Comparison of ENCODE assay signal across 8 cellular contexts in the genomic region with DNA sequence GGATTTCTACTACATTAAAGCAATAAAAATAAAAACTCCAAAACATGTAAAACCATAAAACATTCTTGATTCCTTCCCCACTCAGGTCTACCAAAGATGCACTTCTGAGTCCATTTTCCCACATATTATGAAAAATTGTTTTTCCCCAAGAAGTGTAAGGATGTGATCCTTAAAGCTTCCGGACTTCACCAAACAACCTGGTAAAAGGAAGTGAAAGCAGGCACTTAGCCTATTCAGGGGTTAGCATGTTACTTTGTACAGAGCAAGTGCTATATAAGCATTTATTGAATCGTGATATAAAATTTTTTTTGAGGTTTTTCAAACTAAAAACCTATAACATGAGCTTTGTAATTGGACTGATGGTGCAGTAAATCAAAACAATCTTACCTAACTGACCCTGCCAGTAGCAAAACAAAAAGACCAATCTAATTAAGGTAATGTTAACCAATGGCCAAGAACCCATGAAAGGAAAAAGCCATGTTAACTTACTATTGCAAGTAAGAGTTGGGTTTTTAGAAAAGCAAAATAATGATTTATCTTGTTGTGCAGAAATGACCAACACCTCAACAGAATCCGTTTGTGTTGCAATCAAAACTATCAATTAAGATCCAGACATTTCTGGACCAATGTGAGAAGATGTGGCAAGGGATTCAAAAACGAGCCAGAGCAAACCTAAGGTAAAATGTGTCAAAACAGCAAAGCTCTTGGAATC. TPM values are rescaled to one million over a fixed set of nuclear protein-coding genes. Genes with fewer than 3 reads are reported as not detected.
DNase-seq lines count a peak whose midpoint lies in the region; ATAC-seq and TF ChIP-seq lines count a peak whose summit lies in the region.

No MANE protein-coding gene starts in this region.

- H3K27me3 Mint-ChIP-seq in activated naive CD4-positive, alpha-beta T cell treated with anti-CD3 and anti-CD28 coated beads, Interleukin-2, amount 10 ng/mL, durations not matched to agents 7 days and 5 days: no peaks in the 10 kb centered on the region
- no peaks in the 10 kb centered on the region for H3K27me3 Mint-ChIP-seq in activated naive CD8-positive, alpha-beta T cell treated with anti-CD3 and anti-CD28 coated beads, Interleukin-2, amount 50 U/mL, for 24 hours
- H3K27me3 Mint-ChIP-seq in type B pancreatic cell: no peaks in the 10 kb centered on the region

- no peak for DNase-seq in activated naive CD4-positive, alpha-beta T cell treated with anti-CD3 and anti-CD28 coated beads, Interleukin-2, amount 10 ng/mL, durations not matched to agents 7 days and 5 days
- DNase-seq in activated naive CD4-positive, alpha-beta T cell (lab: John Stamatoyannopoulos, UW): no peak
- DNase-seq in activated naive CD8-positive, alpha-beta T cell treated with anti-CD3 and anti-CD28 coated beads, Interleukin-2, amount 50 U/mL, for 24 hours: no peak
- DNase-seq in type B pancreatic cell (ENCODE audit: extremely low spot score, unreplicated experiment) (no peak), sciatic nerve (ENCODE audit: low spot score) (no peak), cerebellum (ENCODE audit: low spot score) (no peak)

- H3K4me1 Mint-ChIP-seq in activated naive CD4-positive, alpha-beta T cell treated with anti-CD3 and anti-CD28 coated beads, Interleukin-2, amount 10 ng/mL, durations not matched to agents 7 days and 5 days: peaks cover 57% of the 10 kb centered on the region
- peaks cover 71% of the 10 kb centered on the region for H3K4me1 Mint-ChIP-seq in activated naive CD8-positive, alpha-beta T cell treated with anti-CD3 and anti-CD28 coated beads, Interleukin-2, amount 50 U/mL, for 24 hours
- H3K4me1 Mint-ChIP-seq in type B pancreatic cell (ENCODE audit: unreplicated experiment): peaks cover 45% of the 10 kb centered on the region

- TF ChIP-seq CTCF in liver (IDR thresholded peaks at IDR 0.05; ENCODE audit: low read depth, low read length, missing input control): no peak
- no peak for TF ChIP-seq CTCF in type B pancreatic cell (conservative IDR thresholded peaks at IDR 0.05)

- ATAC-seq in activated naive CD8-positive, alpha-beta T cell treated with anti-CD3 and anti-CD28 coated beads, Interleukin-2, amount 50 U/mL, for 24 hours: no peak
- no peak for ATAC-seq in sciatic nerve
- no peak for ATAC-seq in HG03565 (IDR thresholded peaks at IDR 0.05; ENCODE audit: unreplicated experiment)

- no peaks in the 10 kb centered on the region for H3K36me3 ChIP-seq in liver (ENCODE audit: control insufficient read depth in 4 of 4, insufficient read depth in 3 of 4, low read depth in 1 of 4, low read length in 3 of 4)

- no peaks in the 10 kb centered on the region for H3K9me3 ChIP-seq in liver (ENCODE audit: control insufficient read depth in 4 of 4, low read length in 3 of 4)

- TF ChIP-seq RAD21 in liver (IDR thresholded peaks at IDR 0.05): no peak

- peak overlapping the region in 1 of 2 donors; percentile 93 for H3K27ac ChIP-seq in liver (ENCODE audit: low read depth in 1 of 2, low read length in 2 of 2)

- peak overlapping the region; percentile 99 for H3K4me3 Mint-ChIP-seq in activated naive CD4-positive, alpha-beta T cell treated with anti-CD3 and anti-CD28 coated beads, Interleukin-2, amount 10 ng/mL, durations not matched to agents 7 days and 5 days
- peak overlapping the region; percentile 92 for H3K4me3 Mint-ChIP-seq in activated naive CD8-positive, alpha-beta T cell treated with anti-CD3 and anti-CD28 coated beads, Interleukin-2, amount 50 U/mL, for 24 hours
- peak overlapping the region; percentile 98 for H3K4me3 Mint-ChIP-seq in type B pancreatic cell

- H3K4me1 ChIP-seq in liver (ENCODE audit: control insufficient read depth in 4 of 4, insufficient read depth in 4 of 4, low read length in 3 of 4): peaks cover 13 to 50% (median 30%) of the 10 kb centered on the region in 4 donors

- CTCF ChIA-PET in activated naive CD4-positive, alpha-beta T cell treated with anti-CD3 and anti-CD28 coated beads, Interleukin-2, amount 10 ng/mL, durations not matched to agents 7 days and 5 days (lab: Charles Lee): no interaction called here

- WGBS in liver: 17% methylated on average over 4 of the region's 4 CpGs

- intact Hi-C loops in sciatic nerve (cut with DNase I): no loop called here

- H3K27me3 ChIP-seq in liver (ENCODE audit: control insufficient read depth in 4 of 4, insufficient read depth in 4 of 4, low read length in 3 of 4): no peaks in the 10 kb centered on the region

- H3K9ac ChIP-seq in liver (ENCODE audit: low read depth in 1 of 2, low read length in 2 of 2): peak overlapping the region; percentile 79 to 94

- peak overlapping the region; percentile 70 to 100 (median 92) for H3K4me3 ChIP-seq in liver (ENCODE audit: low read depth in 1 of 3, low read length in 3 of 3)

- H3K36me3 Mint-ChIP-seq in activated naive CD4-positive, alpha-beta T cell treated with anti-CD3 and anti-CD28 coated beads, Interleukin-2, amount 10 ng/mL, durations not matched to agents 7 days and 5 days: peaks cover 27% of the 10 kb centered on the region
- peaks cover 22% of the 10 kb centered on the region for H3K36me3 Mint-ChIP-seq in activated naive CD8-positive, alpha-beta T cell treated with anti-CD3 and anti-CD28 coated beads, Interleukin-2, amount 50 U/mL, for 24 hours (ENCODE audit: low read depth)
- H3K36me3 Mint-ChIP-seq in type B pancreatic cell: peaks cover 19% of the 10 kb centered on the region

- H3K9me3 Mint-ChIP-seq in activated naive CD4-positive, alpha-beta T cell treated with anti-CD3 and anti-CD28 coated beads, Interleukin-2, amount 10 ng/mL, durations not matched to agents 7 days and 5 days: no peaks in the 10 kb centered on the region
- H3K9me3 Mint-ChIP-seq in activated naive CD8-positive, alpha-beta T cell treated with anti-CD3 and anti-CD28 coated beads, Interleukin-2, amount 50 U/mL, for 24 hours: no peaks in the 10 kb centered on the region
- H3K9me3 Mint-ChIP-seq in type B pancreatic cell: no peaks in the 10 kb centered on the region

- H3K27ac Mint-ChIP-seq in activated naive CD4-positive, alpha-beta T cell treated with anti-CD3 and anti-CD28 coated beads, Interleukin-2, amount 10 ng/mL, durations not matched to agents 7 days and 5 days: peak overlapping the region; percentile 99
- H3K27ac Mint-ChIP-seq in activated naive CD8-positive, alpha-beta T cell treated with anti-CD3 and anti-CD28 coated beads, Interleukin-2, amount 50 U/mL, for 24 hours: peak overlapping the region; percentile 98
- H3K27ac Mint-ChIP-seq in type B pancreatic cell: peak overlapping the region; percentile 98

TF ChIP-seq in liver, 16 proteins besides CTCF, POLR2A, EP300 and RAD21:
- TF ChIP-seq HNF4G (IDR thresholded peaks at IDR 0.05) (no peak), GABPA (IDR thresholded peaks at IDR 0.05 in 1 of 2, conservative IDR thresholded peaks at IDR 0.05 in 1 of 2) (no peak)
TF ChIP-seq in liver: peak in this region for 0.

RNA-seq across cellular contexts. Expression of a gene that starts 1.8 kb away (rescaled TPM):
- 10 to 100 TPM; 28.2 to 37.6 TPM for total RNA-seq in liver
- 1 to 10 TPM; 7.6 to 9.8 TPM for polyA plus RNA-seq in liver
- 46.1 and 53.2 TPM in 2 replicates for total RNA-seq in type B pancreatic cell (ENCODE audit: low replicate concordance)
- total RNA-seq in sciatic nerve: 68.3 TPM
- total RNA-seq in cerebellum: 74.7 TPM
